ENCODE assay signal across 8 cellular contexts in genomic region chr3:27467545-27467944, GRCh38. TPM values are rescaled to one million over a fixed set of nuclear protein-coding genes. Genes with fewer than 3 reads are reported as not detected.
A peak's percentile ranks its signal among the peaks of the same experiment; 100 is the strongest.
DNase-seq lines count a peak whose midpoint lies in the region; ATAC-seq and TF ChIP-seq lines count a peak whose summit lies in the region.

No MANE protein-coding gene starts in this region.

- no peak overlapping the region for H3K4ac ChIP-seq in H9 (ENCODE audit: low read depth, low read length)

- CTCF ChIA-PET in activated CD8-positive, alpha-beta T cell treated with anti-CD3 and anti-CD28 coated beads, Interleukin-2, amount 10 ng/mL, durations not matched to agents 7 days and 5 days (lab: Charles Lee), result interaction anchor here (0.7 to 3.2 kb wide), 32 partner anchors 10 to 850 kb away, joined by 3 to 22 read pairs (median 4); partner anchors contain the start of genes EOMES, NEK10 and SLC4A7

- no peak overlapping the region for H3K4me2 ChIP-seq in H9 (ENCODE audit: insufficient read depth, insufficient read length, low read length)

- no peak overlapping the region for H4K91ac ChIP-seq in H9 (ENCODE audit: insufficient read length, low read depth, low read length)

- H2BK15ac ChIP-seq in H9 (ENCODE audit: low read depth, low read length), result no peak overlapping the region

- H4K20me1 ChIP-seq in H9 (ENCODE audit: control insufficient read depth, insufficient read depth, insufficient read length), result no peaks in the 10 kb centered on the region

- peaks cover 32% of the 10 kb centered on the region; the same call in 1 of the 2 replicates for H3K79me2 ChIP-seq in H9 (ENCODE audit: insufficient read depth, low read length)

- no peak overlapping the region for H4K8ac ChIP-seq in H9 (replicated peaks; ENCODE audit: insufficient read length, low read depth, low read length)

- DNase-seq in AG09309 (ENCODE audit: low read depth), result no peak
- DNase-seq in GM12864 (ENCODE audit: low read depth), result no peak
- no peak for DNase-seq in H9
- peak; percentile 65 for DNase-seq in LHCN-M2 (ENCODE audit: low read depth)
- DNase-seq in activated CD8-positive, alpha-beta T cell treated with anti-CD3 and anti-CD28 coated beads, Interleukin-2, amount 10 ng/mL, durations not matched to agents 7 days and 5 days, result peak; percentile 28
- no peak for DNase-seq in left ventricle myocardium superior
- no peak for DNase-seq in stimulated activated naive B cell treated with anti-CD40 and anti-IgM and Interleukin-4, amounts not matched to agents 10 μg/mL and 1 μg/mL and 100 μg/mL, for 72 hours
- no peak for DNase-seq in activated T-helper 2 cell treated with anti-CD3 and anti-CD28 coated beads, Interferon-gamma antibody, Interleukin-2, Interleukin-4, amounts not matched to agents 10 μg/mL and 5 μg/mL and 100 μg/mL, durations not matched to agents 14 hours and 24 hours and 36 hours (ENCODE audit: low spot score)

- no peak overlapping the region for H3K56ac ChIP-seq in H9 (ENCODE audit: insufficient read length, low read depth, low read length)

- H3K27ac Mint-ChIP-seq in H9, result no peak overlapping the region
- H3K27ac Mint-ChIP-seq in activated CD8-positive, alpha-beta T cell treated with anti-CD3 and anti-CD28 coated beads, Interleukin-2, amount 10 ng/mL, durations not matched to agents 7 days and 5 days, result no peak overlapping the region
- no peak overlapping the region for H3K27ac Mint-ChIP-seq in stimulated activated naive B cell treated with anti-CD40 and anti-IgM and Interleukin-4, amounts not matched to agents 10 μg/mL and 1 μg/mL and 100 μg/mL, for 72 hours
- H3K27ac Mint-ChIP-seq in activated T-helper 2 cell treated with anti-CD3 and anti-CD28 coated beads, Interferon-gamma antibody, Interleukin-2, Interleukin-4, amounts not matched to agents 10 μg/mL and 5 μg/mL and 100 μg/mL, durations not matched to agents 14 hours and 24 hours and 36 hours, result no peak overlapping the region

- peaks cover 3% of the 10 kb centered on the region for H3K79me1 ChIP-seq in H9 (ENCODE audit: insufficient read depth, low read depth, low read length, poor library complexity, severe bottlenecking)

- no peak overlapping the region for H2AFZ ChIP-seq in H9 (ENCODE audit: low read length)

- H3K4me1 ChIP-seq in H9 (ENCODE audit: insufficient read depth, low read length), result no peaks in the 10 kb centered on the region

- no peak overlapping the region for H3T11ph ChIP-seq in H9 (ENCODE audit: low read length)

- POLR2A ChIA-PET in activated CD8-positive, alpha-beta T cell treated with anti-CD3 and anti-CD28 coated beads, Interleukin-2, amount 10 ng/mL, durations not matched to agents 7 days and 5 days (lab: Charles Lee), result interaction anchor here (1.5 kb wide), 1 partner anchor 165 kb away, joined by 3 read pairs; no protein-coding TSS in a partner anchor

- no peak overlapping the region for H3K23ac ChIP-seq in H9 (ENCODE audit: insufficient read length, low read depth, low read length)

- no peak overlapping the region for H3K27ac ChIP-seq in H9 (ENCODE audit: insufficient read length, low read depth, low read length)

- H3K9ac ChIP-seq in H9 (ENCODE audit: extremely low read depth, insufficient read length, low read length), result no peak overlapping the region

- no peak overlapping the region for H3K4me3 Mint-ChIP-seq in H9
- H3K4me3 Mint-ChIP-seq in activated CD8-positive, alpha-beta T cell treated with anti-CD3 and anti-CD28 coated beads, Interleukin-2, amount 10 ng/mL, durations not matched to agents 7 days and 5 days, result no peak overlapping the region
- no peak overlapping the region for H3K4me3 Mint-ChIP-seq in stimulated activated naive B cell treated with anti-CD40 and anti-IgM and Interleukin-4, amounts not matched to agents 10 μg/mL and 1 μg/mL and 100 μg/mL, for 72 hours
- H3K4me3 Mint-ChIP-seq in activated T-helper 2 cell treated with anti-CD3 and anti-CD28 coated beads, Interferon-gamma antibody, Interleukin-2, Interleukin-4, amounts not matched to agents 10 μg/mL and 5 μg/mL and 100 μg/mL, durations not matched to agents 14 hours and 24 hours and 36 hours (ENCODE audit: low read depth), result no peak overlapping the region

- H3K18ac ChIP-seq in H9 (ENCODE audit: insufficient read length, low read depth, low read length), result no peak overlapping the region

- no peaks in the 10 kb centered on the region for H3K9me3 Mint-ChIP-seq in H9
- H3K9me3 Mint-ChIP-seq in activated CD8-positive, alpha-beta T cell treated with anti-CD3 and anti-CD28 coated beads, Interleukin-2, amount 10 ng/mL, durations not matched to agents 7 days and 5 days (ENCODE audit: insufficient read depth), result no peaks in the 10 kb centered on the region
- H3K9me3 Mint-ChIP-seq in stimulated activated naive B cell treated with anti-CD40 and anti-IgM and Interleukin-4, amounts not matched to agents 10 μg/mL and 1 μg/mL and 100 μg/mL, for 72 hours, result peaks cover 0 to 3% of the 10 kb centered on the region in 2 donors
- H3K9me3 Mint-ChIP-seq in activated T-helper 2 cell treated with anti-CD3 and anti-CD28 coated beads, Interferon-gamma antibody, Interleukin-2, Interleukin-4, amounts not matched to agents 10 μg/mL and 5 μg/mL and 100 μg/mL, durations not matched to agents 14 hours and 24 hours and 36 hours, result no peaks in the 10 kb centered on the region

- H4K5ac ChIP-seq in H9 (ENCODE audit: insufficient read length, low read depth, low read length), result no peak overlapping the region

- no peaks in the 10 kb centered on the region for H3K27me3 Mint-ChIP-seq in H9 (ENCODE audit: low read depth)
- H3K27me3 Mint-ChIP-seq in activated CD8-positive, alpha-beta T cell treated with anti-CD3 and anti-CD28 coated beads, Interleukin-2, amount 10 ng/mL, durations not matched to agents 7 days and 5 days (ENCODE audit: low read depth), result no peaks in the 10 kb centered on the region
- no peaks in the 10 kb centered on the region for H3K27me3 Mint-ChIP-seq in stimulated activated naive B cell treated with anti-CD40 and anti-IgM and Interleukin-4, amounts not matched to agents 10 μg/mL and 1 μg/mL and 100 μg/mL, for 72 hours
- H3K27me3 Mint-ChIP-seq in activated T-helper 2 cell treated with anti-CD3 and anti-CD28 coated beads, Interferon-gamma antibody, Interleukin-2, Interleukin-4, amounts not matched to agents 10 μg/mL and 5 μg/mL and 100 μg/mL, durations not matched to agents 14 hours and 24 hours and 36 hours (ENCODE audit: low read depth), result no peaks in the 10 kb centered on the region

- H3K9me3 ChIP-seq in H9 (ENCODE audit: control insufficient read depth, low read depth, low read length), result no peaks in the 10 kb centered on the region

- peaks cover 11 to 21% of the 10 kb centered on the region in 2 experiments; a peak in 3 of 4 replicates for H3K4me1 Mint-ChIP-seq in H9
- peaks cover 6% of the 10 kb centered on the region for H3K4me1 Mint-ChIP-seq in activated CD8-positive, alpha-beta T cell treated with anti-CD3 and anti-CD28 coated beads, Interleukin-2, amount 10 ng/mL, durations not matched to agents 7 days and 5 days (ENCODE audit: low read depth)
- H3K4me1 Mint-ChIP-seq in stimulated activated naive B cell treated with anti-CD40 and anti-IgM and Interleukin-4, amounts not matched to agents 10 μg/mL and 1 μg/mL and 100 μg/mL, for 72 hours, result peaks cover 4 to 10% of the 10 kb centered on the region in 2 donors
- H3K4me1 Mint-ChIP-seq in activated T-helper 2 cell treated with anti-CD3 and anti-CD28 coated beads, Interferon-gamma antibody, Interleukin-2, Interleukin-4, amounts not matched to agents 10 μg/mL and 5 μg/mL and 100 μg/mL, durations not matched to agents 14 hours and 24 hours and 36 hours (ENCODE audit: low read depth), result peaks cover 14% of the 10 kb centered on the region

- peak; percentile 84 for ATAC-seq in activated CD8-positive, alpha-beta T cell treated with anti-CD3 and anti-CD28 coated beads, Interleukin-2, amount 10 ng/mL, durations not matched to agents 7 days and 5 days
- ATAC-seq in left ventricle myocardium superior, result peak; percentile 70
- ATAC-seq in stimulated activated naive B cell treated with anti-CD40 and anti-IgM and Interleukin-4, amounts not matched to agents 10 μg/mL and 1 μg/mL and 100 μg/mL, for 72 hours (replicated peaks), result peak; percentile 63 to 77

- no peaks in the 10 kb centered on the region for H3K23me2 ChIP-seq in H9 (ENCODE audit: insufficient read length, low read depth, low read length, poor library complexity, severe bottlenecking)

- no peak overlapping the region for H2BK120ac ChIP-seq in H9 (ENCODE audit: low read depth, low read length, poor library complexity, severe bottlenecking)

- intact Hi-C loops in left ventricle myocardium superior (cut with micrococcal nuclease), result loop anchor here (5.0 kb wide), 1 partner anchor 155 kb away; no protein-coding TSS in a partner anchor
- intact Hi-C loops in activated T-helper 2 cell treated with anti-CD3 and anti-CD28 coated beads, Interferon-gamma antibody, Interleukin-2, Interleukin-4, amounts not matched to agents 10 μg/mL and 5 μg/mL and 100 μg/mL, durations not matched to agents 14 hours and 24 hours and 36 hours (cut with micrococcal nuclease), result loop anchor here (1.0 to 2.0 kb wide), 3 partner anchors 12 to 155 kb away; no protein-coding TSS in a partner anchor

- peaks cover 10 to 15% (median 11%) of the 10 kb centered on the region in 3 experiments for H3K36me3 Mint-ChIP-seq in H9 (ENCODE audit: insufficient read depth in 1 of 3, low read depth in 3 of 3)
- peaks cover 10% of the 10 kb centered on the region for H3K36me3 Mint-ChIP-seq in activated CD8-positive, alpha-beta T cell treated with anti-CD3 and anti-CD28 coated beads, Interleukin-2, amount 10 ng/mL, durations not matched to agents 7 days and 5 days (ENCODE audit: low read depth)
- H3K36me3 Mint-ChIP-seq in stimulated activated naive B cell treated with anti-CD40 and anti-IgM and Interleukin-4, amounts not matched to agents 10 μg/mL and 1 μg/mL and 100 μg/mL, for 72 hours, result peaks cover 4 to 15% of the 10 kb centered on the region in 2 donors
- peaks cover 17% of the 10 kb centered on the region for H3K36me3 Mint-ChIP-seq in activated T-helper 2 cell treated with anti-CD3 and anti-CD28 coated beads, Interferon-gamma antibody, Interleukin-2, Interleukin-4, amounts not matched to agents 10 μg/mL and 5 μg/mL and 100 μg/mL, durations not matched to agents 14 hours and 24 hours and 36 hours (ENCODE audit: low read depth)

- no peak overlapping the region for H3K14ac ChIP-seq in H9 (ENCODE audit: insufficient read depth, low read length)

- H3K4me3 ChIP-seq in AG09309 (ENCODE audit: control insufficient read depth, low read depth, low read length), result no peak overlapping the region
- H3K4me3 ChIP-seq in GM12864 (ENCODE audit: low read depth, low read length), result no peak overlapping the region

- H2BK12ac ChIP-seq in H9 (ENCODE audit: insufficient read length, low read depth, low read length), result no peak overlapping the region

- WGBS in H9 (ENCODE audit: extremely low coverage, insufficient read length, low lambda C conversion rate), result no CpG with 5 or more reads among the region's 3 CpGs

- H2AK5ac ChIP-seq in H9 (ENCODE audit: insufficient read length, low read length), result no peak overlapping the region

- TF ChIP-seq CTCF in AG09309 (IDR thresholded peaks at IDR 0.05; ENCODE audit: control insufficient read depth, insufficient read depth, low read depth, low read length, missing control alignments) (peak; percentile 39), GM12864 (IDR thresholded peaks at IDR 0.05; ENCODE audit: low read depth, low read length, missing control alignments) (peak; percentile 36), H9 (conservative IDR thresholded peaks at IDR 0.05) (peak; percentile 48)

- H2BK20ac ChIP-seq in H9 (ENCODE audit: low read depth, low read length, poor library complexity, severe bottlenecking), result no peak overlapping the region

- no peak overlapping the region for H2BK5ac ChIP-seq in H9 (ENCODE audit: insufficient read length, low read length)

- H3K27me3 ChIP-seq in H9 (ENCODE audit: insufficient read depth, low read length), result no peaks in the 10 kb centered on the region

RNA-seq across cellular contexts. Expression of gene SLC4A7, which starts 16.6 kb away (rescaled TPM):
- total RNA-seq in H9 (2021), result 42.9 and 46.1 TPM in 2 replicates
- 58.7 and 62.6 TPM in 2 replicates for total RNA-seq in LHCN-M2 (2014; rRNA removed)
- polyA plus RNA-seq in LHCN-M2 (2012), result 11.1 TPM
- 10 to 100 TPM; 31.9 to 32.9 TPM for total RNA-seq in activated CD8-positive, alpha-beta T cell treated with anti-CD3 and anti-CD28 coated beads, Interleukin-2, amount 10 ng/mL, durations not matched to agents 7 days and 5 days
- total RNA-seq in left ventricle myocardium superior, result 19.2 TPM
- 76.4 and 77.8 TPM in 2 replicates for total RNA-seq in activated T-helper 2 cell treated with anti-CD3 and anti-CD28 coated beads, Interferon-gamma antibody, Interleukin-2, Interleukin-4, amounts not matched to agents 10 μg/mL and 5 μg/mL and 100 μg/mL, durations not matched to agents 14 hours and 24 hours and 36 hours

Comparison
In these comparisons a context has a peak if more than half of its experiments do, and no peak if none do; other contexts are left out.
1. DNase-seq: peak in LHCN-M2 (single experiment) and activated CD8-positive, alpha-beta T cell treated with anti-CD3 and anti-CD28 coated beads, Interleukin-2, amount 10 ng/mL, durations not matched to agents 7 days and 5 days (single experiment); none in AG09309 (single experiment), GM12864 (single experiment), H9 (single experiment), left ventricle myocardium superior (single experiment), stimulated activated naive B cell treated with anti-CD40 and anti-IgM and Interleukin-4, amounts not matched to agents 10 μg/mL and 1 μg/mL and 100 μg/mL, for 72 hours (single experiment) and activated T-helper 2 cell treated with anti-CD3 and anti-CD28 coated beads, Interferon-gamma antibody, Interleukin-2, Interleukin-4, amounts not matched to agents 10 μg/mL and 5 μg/mL and 100 μg/mL, durations not matched to agents 14 hours and 24 hours and 36 hours (single experiment).
2. Peak in every context shown above with its lines, with median percentiles within 50 percentile points of each other: CTCF ChIP-seq and ATAC-seq.